Comparison of ENCODE assay signal across 1 cellular context in genomic region chr1:56212143-56212542, GRCh38.
TF ChIP-seq lines count a peak whose summit lies in the region.

No MANE protein-coding gene starts in this region.

TF ChIP-seq in H1, 55 proteins besides CTCF, POLR2A, EP300 and RAD21:
- TF ChIP-seq NRF1 (IDR thresholded peaks at IDR 0.05; ENCODE audit: low read depth, low read length) (no peak), YY1 (IDR thresholded peaks at IDR 0.05; ENCODE audit: low read depth, low read length) (no peak), MAFK (IDR thresholded peaks at IDR 0.05; ENCODE audit: low read depth, low read length) (no peak), TAF1 (IDR thresholded peaks at IDR 0.05; ENCODE audit: low read depth, low read length) (no peak), RNF2 (IDR thresholded peaks at IDR 0.05; ENCODE audit: borderline replicate concordance, low read depth, low read length, missing control alignments, poor library complexity, severe bottlenecking) (no peak), RBBP5 (IDR thresholded peaks at IDR 0.05; ENCODE audit: borderline replicate concordance, low read depth, low read length) (no peak), JUN (IDR thresholded peaks at IDR 0.05; ENCODE audit: low read depth, low read length) (no peak), CEBPB (IDR thresholded peaks at IDR 0.05; ENCODE audit: low read depth, low read length) (no peak), SIN3A (conservative IDR thresholded peaks at IDR 0.05 in 1 of 2, IDR thresholded peaks at IDR 0.05 in 1 of 2; ENCODE audit: low read depth in 1 of 2, low read length in 2 of 2) (no peak), TCF12 (IDR thresholded peaks at IDR 0.05; ENCODE audit: low read depth, low read length) (no peak), USF2 (IDR thresholded peaks at IDR 0.05; ENCODE audit: low read length) (no peak), POU5F1 (IDR thresholded peaks at IDR 0.05; ENCODE audit: low read depth, low read length) (no peak)
